In genomic region chr15:92158426-92158825, GRCh38 we compare ENCODE assay signal across 9 cellular contexts.
DNase-seq lines count a peak whose midpoint lies in the region; ATAC-seq, FAIRE-seq and TF ChIP-seq lines count a peak whose summit lies in the region.
"Had no signal": no experiment of that assay in that cellular context is flagged by ENCODE, and none has a peak within 500 bp of the region (broad histone marks: within the 10 kb centered on the region; RNA-seq: fewer than 3 reads in every experiment).

No MANE protein-coding gene starts in this region.

- no peak overlapping the region for H3K4me2 ChIP-seq in mammary epithelial cell (ENCODE audit: insufficient read depth, low read depth, low read length)

- ATAC-seq in GM21360 (IDR thresholded peaks at IDR 0.05; ENCODE audit: unreplicated experiment) (peak; percentile 49), HG03025 (IDR thresholded peaks at IDR 0.05; ENCODE audit: low FRiP score, unreplicated experiment) (no peak)

- FAIRE-seq in GM12892 (lab: Jason Lieb, UNC), result no peak
- FAIRE-seq: TTC549 had no signal

- CTCF ChIA-PET in mammary epithelial cell (lab: Charles Lee; ENCODE audit: low non-redundant PET), result interaction anchor here (0.6 kb wide), 1 partner anchor 388 kb away, joined by 5 read pairs; no protein-coding TSS in a partner anchor

- H3K79me2 ChIP-seq in mammary epithelial cell (ENCODE audit: insufficient read depth, low read length), result no peaks in the 10 kb centered on the region

- peaks cover 15% of the 10 kb centered on the region for H3K4me1 ChIP-seq in mammary epithelial cell (ENCODE audit: insufficient read depth, low read length)

- peak overlapping the region; percentile 0 for H2AFZ ChIP-seq in mammary epithelial cell (ENCODE audit: low read depth, low read length)

- no peaks in the 10 kb centered on the region for H3K27me3 ChIP-seq in mammary epithelial cell (ENCODE audit: insufficient read depth, low read length)

- H3K4me3 ChIP-seq in mammary epithelial cell (replicated peaks in 1 of 3; ENCODE audit: insufficient read depth in 1 of 3, low read depth in 2 of 3, low read length in 3 of 3), result no peak overlapping the region

- dilution Hi-C loops in mammary epithelial cell (cut with HindIII; ENCODE audit: low sequenced_read_pairs), result no loop called here

- TF ChIP-seq CTCF in mammary epithelial cell (conservative IDR thresholded peaks at IDR 0.05 in 1 of 2, IDR thresholded peaks at IDR 0.05 in 1 of 2; ENCODE audit: extremely low read depth in 1 of 2, insufficient read depth in 1 of 2, low read depth in 1 of 2, low read length in 2 of 2), result no peak

- TF ChIP-seq POLR2A in GM12892 (IDR thresholded peaks at IDR 0.05; ENCODE audit: low read depth, low read length), result no peak

- no peaks in the 10 kb centered on the region for H3K36me3 ChIP-seq in mammary epithelial cell (ENCODE audit: insufficient read depth, low read length)

- intact Hi-C loops in mammary epithelial cell (cut with micrococcal nuclease), result no loop called here

- no peaks in the 10 kb centered on the region for H4K20me1 ChIP-seq in mammary epithelial cell (ENCODE audit: insufficient read depth, low read length)

- WGBS in mammary epithelial cell (ENCODE audit: low coverage, missing lambda C conversion rate), result 25% methylated on average over 6 of the region's 6 CpGs

- peak overlapping the region; percentile 2 for H3K9ac ChIP-seq in mammary epithelial cell (ENCODE audit: insufficient read depth, low read length)

- DNase-seq in LoVo (ENCODE audit: low spot score) (peak; percentile 85), mammary epithelial cell (peak; percentile 88), NCI-H1436 (lab: John Stamatoyannopoulos, UW) (no peak), SHP77 treated with DMSO at 0.1 percent for 48 hours (lab: John Stamatoyannopoulos, UW) (no peak), GM12892 (ENCODE audit: insufficient read length) (no peak)
- DNase-seq in stimulated activated CD4-positive, alpha-beta T cell treated with anti-CD3 and anti-CD28 coated beads, TNF-alpha, amount 100 ng/mL, for 24 hours (ENCODE audit: low read depth in 3 of 3), result peak in 2 of 3 experiments; percentile 9 to 42

- no peaks in the 10 kb centered on the region for H3K9me3 ChIP-seq in mammary epithelial cell (replicated peaks; ENCODE audit: insufficient read depth, low read length)

- BruUV-seq in mammary epithelial cell (replicated peaks; lab: Mats Ljungman, UMichigan), result no TSS peak

- H3K27ac ChIP-seq in mammary epithelial cell (ENCODE audit: insufficient read depth, low read depth, low read length), result peak overlapping the region; percentile 46

- in situ Hi-C loops in mammary epithelial cell (cut with MboI; ENCODE audit: low sequenced_read_pairs in 2 of 2), result no loop called here

Comparison
In these comparisons a context has a peak if more than half of its experiments do, and no peak if none do; other contexts are left out.
1. DNase-seq: peak in LoVo (single experiment), mammary epithelial cell (single experiment) and stimulated activated CD4-positive, alpha-beta T cell treated with anti-CD3 and anti-CD28 coated beads, TNF-alpha, amount 100 ng/mL, for 24 hours (2 of 3); none in NCI-H1436 (single experiment), SHP77 treated with DMSO at 0.1 percent for 48 hours (single experiment) and GM12892 (single experiment).